In the genomic region with DNA sequence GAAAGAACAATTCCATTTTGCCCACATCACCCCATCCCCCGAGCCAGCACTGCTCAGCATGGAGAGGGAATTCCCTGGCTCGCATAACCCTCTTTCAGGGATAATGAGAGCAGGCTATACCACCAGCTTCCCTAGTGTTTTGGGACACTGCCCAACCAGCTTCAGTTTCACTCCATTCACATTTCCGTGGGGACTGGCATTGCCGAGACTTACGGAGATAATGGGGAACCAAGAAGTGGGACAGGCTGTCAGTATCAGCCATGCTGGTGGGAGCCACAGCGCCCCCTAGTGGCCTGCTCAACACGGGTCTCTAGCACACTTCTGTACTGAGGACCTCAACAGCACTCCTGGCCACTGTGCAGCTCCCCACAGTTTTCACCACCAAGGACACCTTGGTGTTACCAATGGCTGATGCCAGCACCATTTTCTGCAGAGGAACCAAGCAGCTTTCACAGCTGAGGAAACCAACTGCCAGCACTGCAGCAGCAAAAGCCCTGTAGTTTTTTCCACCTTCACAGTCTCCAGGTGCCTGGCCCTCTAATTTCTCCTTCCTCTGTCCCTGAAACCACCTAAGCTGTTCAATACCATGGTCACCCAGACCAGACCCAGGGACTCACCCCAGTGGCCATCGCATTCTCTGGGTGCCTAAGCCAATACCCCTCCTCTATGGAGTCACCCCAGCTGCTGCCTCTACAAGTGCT, we compare ENCODE assay signal across 8 cellular contexts. TPM values are rescaled to one million over a fixed set of nuclear protein-coding genes. Genes with fewer than 3 reads are reported as not detected.
A peak's percentile ranks its signal among the peaks of the same experiment; 100 is the strongest.
DNase-seq lines count a peak whose midpoint lies in the region; ATAC-seq and TF ChIP-seq lines count a peak whose summit lies in the region.

No MANE protein-coding gene starts in this region.

- TF ChIP-seq CTCF in lung (IDR thresholded peaks at IDR 0.05; ENCODE audit: control extremely low read depth, extremely low read depth): peak; percentile 57

- H3K4me3 ChIP-seq in CD4-positive, alpha-beta memory T cell (ENCODE audit: low read length in 2 of 2): no peak overlapping the region
- H3K4me3 ChIP-seq in lung: no peak overlapping the region

- ATAC-seq in lung (ENCODE audit: insufficient read depth, low FRiP score): peak; percentile 87
- no peak for ATAC-seq in GM21423 (IDR thresholded peaks at IDR 0.05; ENCODE audit: unreplicated experiment)

- H3K4me3 Mint-ChIP-seq in CD4-positive, alpha-beta memory T cell: peak overlapping the region in 2 of 8 donors; percentile 53 to 57

- H3K27ac ChIP-seq in CD4-positive, alpha-beta memory T cell (ENCODE audit: low read depth, low read length): no peak overlapping the region
- no peak overlapping the region for H3K27ac ChIP-seq in lung (ENCODE audit: low read depth in 1 of 2, low read length in 1 of 2)

- H3K27me3 Mint-ChIP-seq in CD4-positive, alpha-beta memory T cell: peaks cover 0 to 1% of the 10 kb centered on the region in 2 donors

- no peaks in the 10 kb centered on the region for H3K9me3 ChIP-seq in CD4-positive, alpha-beta memory T cell (ENCODE audit: control insufficient read depth in 1 of 2, low read length in 2 of 2)
- no peaks in the 10 kb centered on the region for H3K9me3 ChIP-seq in lung (ENCODE audit: control insufficient read depth in 2 of 2, insufficient read depth in 1 of 2, low read length in 1 of 2)

- H3K4me1 ChIP-seq in CD4-positive, alpha-beta memory T cell (ENCODE audit: insufficient read depth, low read length): peaks cover 4% of the 10 kb centered on the region
- H3K4me1 ChIP-seq in lung (ENCODE audit: control insufficient read depth in 2 of 2, insufficient read depth in 2 of 2, low read length in 2 of 2): peaks cover 0 to 2% of the 10 kb centered on the region in 2 donors

- peaks cover 0 to 10% (median 4%) of the 10 kb centered on the region in 8 donors for H3K9me3 Mint-ChIP-seq in CD4-positive, alpha-beta memory T cell

- no peaks in the 10 kb centered on the region for H3K36me3 ChIP-seq in CD4-positive, alpha-beta memory T cell (ENCODE audit: insufficient read depth, low read length)
- H3K36me3 ChIP-seq in lung (ENCODE audit: control insufficient read depth in 2 of 2, insufficient read depth in 2 of 2, low read length in 2 of 2): no peaks in the 10 kb centered on the region

- intact Hi-C loops in CD4-positive, alpha-beta memory T cell (cut with micrococcal nuclease): loop anchor here (1.0 kb wide), 1 partner anchor 75 kb away; no protein-coding TSS in a partner anchor

- POLR2A ChIA-PET in CD4-positive, alpha-beta memory T cell (lab: Charles Lee; ENCODE audit: partially characterized antibody): interaction anchor here (1.0 kb wide), 1 partner anchor 37 kb away, joined by 3 read pairs; no protein-coding TSS in a partner anchor
- POLR2A ChIA-PET in HEK293T (lab: Yijun Ruan, JAX): no interaction called here

- H3K36me3 Mint-ChIP-seq in CD4-positive, alpha-beta memory T cell: peaks cover 0 to 7% of the 10 kb centered on the region in 2 donors

- H3K27me3 ChIP-seq in CD4-positive, alpha-beta memory T cell (ENCODE audit: insufficient read depth, low read length): no peaks in the 10 kb centered on the region
- no peaks in the 10 kb centered on the region for H3K27me3 ChIP-seq in lung (ENCODE audit: control insufficient read depth, insufficient read depth)

- H3K27ac Mint-ChIP-seq in CD4-positive, alpha-beta memory T cell: peak overlapping the region in 1 of 7 donors; percentile 22

- H3K4me1 Mint-ChIP-seq in CD4-positive, alpha-beta memory T cell: peaks cover 0 to 7% (median 2%) of the 10 kb centered on the region in 4 donors

- 24 to 26% methylated on average over 8 of the region's 8 CpGs for WGBS in lung, 2 donors

- CTCF ChIA-PET in CD4-positive, alpha-beta memory T cell (lab: Charles Lee; ENCODE audit: partially characterized antibody): interaction anchor here (0.6 to 3.2 kb wide), 21 partner anchors 9 to 481 kb away, joined by 3 to 21 read pairs (median 5); no protein-coding TSS in a partner anchor
- CTCF ChIA-PET in HEK293T (lab: Yijun Ruan, JAX): interaction anchor here (0.6 to 1.9 kb wide), 11 partner anchors 10 to 123 kb away, joined by 3 to 10 read pairs (median 4); no protein-coding TSS in a partner anchor

- peak; percentile 66 to 78 (median 70) for DNase-seq in CD4-positive, alpha-beta memory T cell
- peak; percentile 90 for DNase-seq in HEK293T (ENCODE audit: extremely low spot score)
- DNase-seq in NCI-H69 (lab: John Stamatoyannopoulos, UW): peak; percentile 57
- DNase-seq in activated CD4-positive, alpha-beta T cell treated with anti-CD3 and anti-CD28 coated beads, Interleukin-2, amount 50 U/mL, for 48 hours: peak; percentile 88 to 91
- peak; percentile 88 for DNase-seq in ecto neural progenitor cell (ENCODE audit: low spot score)
- peak; percentile 72 for DNase-seq in lung (ENCODE audit: low spot score)
- peak; percentile 74 to 81 (median 80) for DNase-seq in stimulated activated CD4-positive, alpha-beta T cell treated with anti-CD3 and anti-CD28 coated beads, TNF-alpha, amount 100 ng/mL, for 48 hours (ENCODE audit: low read depth in 3 of 3)

TF ChIP-seq in HEK293T, 16 proteins besides CTCF, POLR2A, EP300 and RAD21:
- no peak for TF ChIP-seq HDGF (IDR thresholded peaks at IDR 0.05; ENCODE audit: borderline replicate concordance)
- peak; percentile 58 for TF ChIP-seq PKNOX1 (IDR thresholded peaks at IDR 0.05)
- no peak for TF ChIP-seq L3MBTL2 (conservative IDR thresholded peaks at IDR 0.05)
- TF ChIP-seq CTBP1 (IDR thresholded peaks at IDR 0.05; ENCODE audit: borderline replicate concordance): no peak
- TF ChIP-seq TARDBP (IDR thresholded peaks at IDR 0.05): no peak
- no peak for TF ChIP-seq ARNT (IDR thresholded peaks at IDR 0.05)
- TF ChIP-seq FOXM1 (IDR thresholded peaks at IDR 0.05; ENCODE audit: borderline replicate concordance): no peak

RNA-seq across cellular contexts. Expression of gene SLC6A16, which starts 23.7 kb away (rescaled TPM):
- 1 to 10 TPM; 4.3 to 5.1 TPM for total RNA-seq in CD4-positive, alpha-beta memory T cell
- 1 to 10 TPM; 1.1 to 1.8 TPM for polyA plus RNA-seq in CD4-positive, alpha-beta memory T cell
- 1 to 10 TPM; 1.8 to 2.5 TPM for total RNA-seq in lung
- polyA plus RNA-seq in lung: 1 to 10 TPM in 1 of 2 donors, under 1 TPM in 1; 0.93 to 2.4 TPM

RNA-seq across cellular contexts. Expression of gene CD37, which starts 33.9 kb away (rescaled TPM):
- 100 to 1,000 TPM; 330 to 347 TPM for total RNA-seq in CD4-positive, alpha-beta memory T cell
- 100 to 1,000 TPM; 109 to 192 TPM for polyA plus RNA-seq in CD4-positive, alpha-beta memory T cell
- 10 to 100 TPM; 33.9 to 65.1 TPM for total RNA-seq in lung
- 100 to 1,000 TPM in 1 of 2 donors, 10 to 100 TPM in 1; 37.2 to 154 TPM for polyA plus RNA-seq in lung

Comparison
In these comparisons a context has a peak if more than half of its experiments do, and no peak if none do; other contexts are left out.
1. RNA of gene CD37, which starts 33.9 kb away (total RNA-seq): 330 to 347 TPM in CD4-positive, alpha-beta memory T cell; 33.9 to 65.1 TPM in lung; every median in the first group is over 4 times any median in the second.
2. Peak in every context shown above with its lines, with median percentiles within 50 percentile points of each other: DNase-seq.